ENCODE assay signal across 25 cellular contexts in the genomic region with DNA sequence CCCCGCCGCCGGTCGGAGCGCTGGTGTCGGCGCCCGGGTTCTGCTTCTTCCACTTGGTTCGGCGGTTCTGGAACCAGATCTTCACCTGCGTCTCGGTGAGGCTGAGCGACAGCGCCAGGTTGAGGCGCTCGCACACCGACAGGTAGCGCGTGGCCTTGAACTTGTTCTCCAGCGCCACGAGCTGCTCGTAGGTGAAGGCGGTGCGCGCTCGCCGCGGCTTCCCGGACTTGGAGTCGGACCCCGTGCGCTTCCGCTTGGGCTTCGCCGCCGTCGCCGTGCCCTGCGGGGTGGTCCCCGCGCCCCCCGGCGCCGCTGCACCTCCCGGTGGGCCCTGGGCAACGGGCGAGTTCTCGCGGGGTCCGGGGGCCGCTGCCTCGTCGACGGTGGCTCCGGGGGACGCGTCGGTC. TPM values are rescaled to one million over a fixed set of nuclear protein-coding genes. Genes with fewer than 3 reads are reported as not detected.
DNase-seq lines count a peak whose midpoint lies in the region; ATAC-seq and TF ChIP-seq lines count a peak whose summit lies in the region.
"Had no signal": no experiment of that assay in that cellular context is flagged by ENCODE, and none has a peak within 500 bp of the region (broad histone marks: within the 10 kb centered on the region; RNA-seq: fewer than 3 reads in every experiment).

No MANE protein-coding gene starts in this region.

- peaks cover 8% of the 10 kb centered on the region for H3K4me1 Mint-ChIP-seq in activated T-cell treated with anti-CD3 and anti-CD28 coated beads, Interleukin-2, amount 50 U/mL, for 4 hours (ENCODE audit: low read depth)
- H3K4me1 Mint-ChIP-seq: nephron had no signal

- DNase-seq in activated T-cell treated with anti-CD3 and anti-CD28 coated beads, Interleukin-2, amount 50 U/mL, for 1 hour = peak; percentile 18
- no peak for DNase-seq in activated T-cell treated with anti-CD3 and anti-CD28 coated beads, Interleukin-2, amount 50 U/mL, for 4 hours
- DNase-seq in ELF-1 (ENCODE audit: low read depth, low spot score) (peak; percentile 5), lower lobe of right lung (peak; percentile 39), OCI-M1 (lab: John Stamatoyannopoulos, UW) (no peak), NCI-H1105 (lab: John Stamatoyannopoulos, UW) (no peak)
- peak; percentile 52 for DNase-seq in activated CD8-positive, alpha-beta memory T cell treated with anti-CD3 and anti-CD28 coated beads, Interleukin-2, amount 50 U/mL, for 48 hours
- DNase-seq: activated CD4-positive, alpha-beta T cell treated with anti-CD3 and anti-CD28 coated beads for 4 hours; CD4-positive, CD25-positive, alpha-beta regulatory T cell; DMS153; gastrocnemius medialis; KG1; midbrain; NCI-H187 treated with DMSO at 0.1 percent for 48 hours; NK-92 treated with Interleukin-12 subunit alpha and Interleukin-12 subunit beta, amount 100 ng/mL, for 24 hours; SW 1271 had no signal

- no peak overlapping the region for H3K4me3 ChIP-seq in lower lobe of right lung
- H3K4me3 ChIP-seq: prostate gland, smooth muscle cell had no signal

- H3K9me3 Mint-ChIP-seq in activated T-cell treated with anti-CD3 and anti-CD28 coated beads, Interleukin-2, amount 50 U/mL, for 4 hours = no peaks in the 10 kb centered on the region

- H3K4me3 Mint-ChIP-seq in activated T-cell treated with anti-CD3 and anti-CD28 coated beads, Interleukin-2, amount 50 U/mL, for 4 hours = no peak overlapping the region
- H3K4me3 Mint-ChIP-seq: nephron had no signal

- H3K4me1 ChIP-seq in lower lobe of right lung = no peaks in the 10 kb centered on the region
- H3K4me1 ChIP-seq: adrenal gland had no signal

- TF ChIP-seq CTCF in lower lobe of right lung (IDR thresholded peaks at IDR 0.05) = no peak

- peaks cover 83% of the 10 kb centered on the region for H3K27me3 ChIP-seq in lower lobe of right lung (ENCODE audit: low read depth)

- ATAC-seq in activated T-cell treated with anti-CD3 and anti-CD28 coated beads, Interleukin-2, amount 50 U/mL, for 4 hours = no peak
- ATAC-seq in lower lobe of right lung (no peak), HG03469 (IDR thresholded peaks at IDR 0.05; ENCODE audit: unreplicated experiment) (no peak)
- ATAC-seq: gastrocnemius medialis, left lobe of liver had no signal

- H3K36me3 Mint-ChIP-seq in activated T-cell treated with anti-CD3 and anti-CD28 coated beads, Interleukin-2, amount 50 U/mL, for 4 hours (ENCODE audit: insufficient read depth) = no peaks in the 10 kb centered on the region
- H3K36me3 Mint-ChIP-seq: CD4-positive, CD25-positive, alpha-beta regulatory T cell had no signal

- intact Hi-C loops in lower lobe of right lung (cut with DNase I) = no loop called here

- peaks cover 45% of the 10 kb centered on the region for H3K27me3 Mint-ChIP-seq in activated T-cell treated with anti-CD3 and anti-CD28 coated beads, Interleukin-2, amount 50 U/mL, for 4 hours (ENCODE audit: low read depth)

- H3K36me3 ChIP-seq in lower lobe of right lung = no peaks in the 10 kb centered on the region
- H3K36me3 ChIP-seq: adrenal gland, gastrocnemius medialis, prostate gland had no signal

- no peak overlapping the region for H3K27ac ChIP-seq in lower lobe of right lung
- H3K27ac ChIP-seq: adrenal gland, dorsolateral prefrontal cortex, gastrocnemius medialis, prostate gland had no signal

- no peaks in the 10 kb centered on the region for H3K9me3 ChIP-seq in lower lobe of right lung
- H3K9me3 ChIP-seq: adrenal gland, gastrocnemius medialis, prostate gland had no signal

RNA-seq across cellular contexts. Expression of gene NKX1-1, which starts 3.1 kb away (rescaled TPM):
- not detected for total RNA-seq in activated T-cell treated with anti-CD3 and anti-CD28 coated beads, Interleukin-2, amount 50 U/mL, for 4 hours
- total RNA-seq in lower lobe of right lung = not detected
- total RNA-seq: adrenal gland; bronchial epithelial cell; CD4-positive, CD25-positive, alpha-beta regulatory T cell; dorsolateral prefrontal cortex; gastrocnemius medialis; left lobe of liver; prostate gland; smooth muscle cell; subcutaneous adipose tissue had no signal

RNA-seq across cellular contexts. Expression of gene UVSSA, which starts 56.2 kb away (rescaled TPM):
- 10 to 100 TPM; 17.2 to 20.5 (median 18.9) TPM for total RNA-seq in activated T-cell treated with anti-CD3 and anti-CD28 coated beads, Interleukin-2, amount 50 U/mL, for 4 hours
- 27.9 TPM for total RNA-seq in lower lobe of right lung

Comparison
In these comparisons a context has a peak if more than half of its experiments do, and no peak if none do; other contexts are left out.
1. DNase-seq: peak in activated T-cell treated with anti-CD3 and anti-CD28 coated beads, Interleukin-2, amount 50 U/mL, for 1 hour (single experiment), ELF-1 (single experiment), activated CD8-positive, alpha-beta memory T cell treated with anti-CD3 and anti-CD28 coated beads, Interleukin-2, amount 50 U/mL, for 48 hours (single experiment) and lower lobe of right lung (single experiment); none in activated T-cell treated with anti-CD3 and anti-CD28 coated beads, Interleukin-2, amount 50 U/mL, for 4 hours (single experiment), OCI-M1 (single experiment) and NCI-H1105 (single experiment).